In genomic region chr22:41699264-41700104, GRCh38 we compare ENCODE assay signal across 8 cellular contexts. TPM values are rescaled to one million over a fixed set of nuclear protein-coding genes. Genes with fewer than 3 reads are reported as not detected.
A peak's percentile ranks its signal among the peaks of the same experiment; 100 is the strongest.
DNase-seq lines count a peak whose midpoint lies in the region; ATAC-seq and TF ChIP-seq lines count a peak whose summit lies in the region.

Gene MEI1 (plus strand): TSS chr22:41699503. CDS start chr22:41699539, 36 bp downstream.

- peaks cover 6 to 13% of the 10 kb centered on the region in 2 donors for H3K4me1 Mint-ChIP-seq in natural killer cell
- peaks cover 11 to 14% of the 10 kb centered on the region in 2 donors for H3K4me1 Mint-ChIP-seq in stimulated activated naive B cell treated with anti-CD40 and anti-IgM and Interleukin-4, amounts not matched to agents 10 μg/mL and 1 μg/mL and 100 μg/mL, for 72 hours

- H3K4me3 Mint-ChIP-seq in natural killer cell = peak within 1 kb of the TSS; percentile 78
- H3K4me3 Mint-ChIP-seq in stimulated activated naive B cell treated with anti-CD40 and anti-IgM and Interleukin-4, amounts not matched to agents 10 μg/mL and 1 μg/mL and 100 μg/mL, for 72 hours = peak within 1 kb of the TSS; percentile 71 to 73

- peak within 1 kb of the TSS; percentile 45 to 63 for H3K27ac Mint-ChIP-seq in natural killer cell
- peak within 1 kb of the TSS; percentile 87 for H3K27ac Mint-ChIP-seq in stimulated activated naive B cell treated with anti-CD40 and anti-IgM and Interleukin-4, amounts not matched to agents 10 μg/mL and 1 μg/mL and 100 μg/mL, for 72 hours

- TF ChIP-seq CTCF in natural killer cell (IDR thresholded peaks at IDR 0.05) = no peak

- no peaks in the 10 kb centered on the region for H3K9me3 Mint-ChIP-seq in natural killer cell
- no peaks in the 10 kb centered on the region for H3K9me3 Mint-ChIP-seq in stimulated activated naive B cell treated with anti-CD40 and anti-IgM and Interleukin-4, amounts not matched to agents 10 μg/mL and 1 μg/mL and 100 μg/mL, for 72 hours

- DNase-seq in GOT3 (lab: John Stamatoyannopoulos, UW) (peak; percentile 40), erythroblast (lab: John Stamatoyannopoulos, UW) (peak; percentile 87 to 88), natural killer cell (peak; percentile 77), NCI-H146 (lab: John Stamatoyannopoulos, UW) (no peak), NCI-H2029 treated with DMSO at 0.1 percent for 48 hours (lab: John Stamatoyannopoulos, UW) (no peak)
- DNase-seq in activated CD8-positive, alpha-beta memory T cell treated with anti-CD3 and anti-CD28 coated beads, Interleukin-2, amount 50 U/mL, for 24 hours (ENCODE audit: extremely low read depth) = peak; percentile 75
- DNase-seq in stimulated activated naive B cell treated with anti-CD40 and anti-IgM and Interleukin-4, amounts not matched to agents 10 μg/mL and 1 μg/mL and 100 μg/mL, for 72 hours = peak; percentile 85

- no peaks in the 10 kb centered on the region for H3K27me3 Mint-ChIP-seq in natural killer cell (ENCODE audit: low read depth in 2 of 2)
- no peaks in the 10 kb centered on the region for H3K27me3 Mint-ChIP-seq in stimulated activated naive B cell treated with anti-CD40 and anti-IgM and Interleukin-4, amounts not matched to agents 10 μg/mL and 1 μg/mL and 100 μg/mL, for 72 hours

- intact Hi-C loops in natural killer cell (cut with micrococcal nuclease) = no loop called here

- H3K36me3 Mint-ChIP-seq in natural killer cell = no peaks in the 10 kb centered on the region
- peaks cover 2 to 4% of the 10 kb centered on the region in 2 donors for H3K36me3 Mint-ChIP-seq in stimulated activated naive B cell treated with anti-CD40 and anti-IgM and Interleukin-4, amounts not matched to agents 10 μg/mL and 1 μg/mL and 100 μg/mL, for 72 hours

- ATAC-seq in natural killer cell (peak; percentile 40 to 76 (median 76)), GM21360 (IDR thresholded peaks at IDR 0.05; ENCODE audit: unreplicated experiment) (no peak)
- ATAC-seq in stimulated activated naive B cell treated with anti-CD40 and anti-IgM and Interleukin-4, amounts not matched to agents 10 μg/mL and 1 μg/mL and 100 μg/mL, for 72 hours (replicated peaks) = peak; percentile 80 to 81

- TF ChIP-seq POLR2A in erythroblast (IDR thresholded peaks at IDR 0.05; ENCODE audit: low read length) = no peak

RNA-seq across cellular contexts. Expression of gene MEI1, which starts in this region (rescaled TPM):
- total RNA-seq in natural killer cell = 10 to 100 TPM; 44.7 to 75.6 (median 50.3) TPM

Comparison
In these comparisons a context has a peak if more than half of its experiments do, and no peak if none do; other contexts are left out.
1. DNase-seq: peak in GOT3 (single experiment), activated CD8-positive, alpha-beta memory T cell treated with anti-CD3 and anti-CD28 coated beads, Interleukin-2, amount 50 U/mL, for 24 hours (single experiment), erythroblast (2 of 2), natural killer cell (single experiment) and stimulated activated naive B cell treated with anti-CD40 and anti-IgM and Interleukin-4, amounts not matched to agents 10 μg/mL and 1 μg/mL and 100 μg/mL, for 72 hours (single experiment); none in NCI-H146 (single experiment) and NCI-H2029 treated with DMSO at 0.1 percent for 48 hours (single experiment).